ENCODE assay signal across 8 cellular contexts in the genomic region with DNA sequence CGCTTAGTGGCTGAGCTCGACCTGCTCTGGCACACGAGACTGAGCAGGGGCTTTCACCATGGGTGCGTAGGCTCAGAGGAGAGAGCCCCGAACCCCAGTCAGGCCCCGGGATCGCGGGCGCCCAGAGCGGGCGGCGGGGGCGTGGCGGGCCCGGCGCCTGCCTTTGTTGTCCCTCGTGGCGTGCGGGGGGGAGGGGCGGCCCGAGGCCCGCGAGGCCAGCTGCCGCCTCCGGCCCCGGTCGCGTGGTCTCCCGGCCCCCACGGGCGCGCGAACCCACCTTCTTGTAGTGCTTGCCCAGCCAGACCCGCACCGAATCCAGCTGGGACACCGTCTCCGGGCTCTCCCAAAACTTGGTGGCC. TPM values are rescaled to one million over a fixed set of nuclear protein-coding genes. Genes with fewer than 3 reads are reported as not detected.
A peak's percentile ranks its signal among the peaks of the same experiment; 100 is the strongest.
DNase-seq lines count a peak whose midpoint lies in the region; ATAC-seq lines count a peak whose summit lies in the region.

No MANE protein-coding gene starts in this region.

- peak overlapping the region; percentile 95 for H3K27ac Mint-ChIP-seq in activated CD4-positive, alpha-beta memory T cell treated with anti-CD3 and anti-CD28 coated beads for 36 hours

- in situ Hi-C loops in KBM-7 (cut with MboI; ENCODE audit: low pct_unique_long_range_greater_than_20kb, low sequenced_read_pairs) = no loop called here

- peak overlapping the region; percentile 78 for H3K4me3 Mint-ChIP-seq in activated CD4-positive, alpha-beta memory T cell treated with anti-CD3 and anti-CD28 coated beads for 36 hours

- ATAC-seq in GM21528 (IDR thresholded peaks at IDR 0.05; ENCODE audit: low FRiP score, unreplicated experiment) = peak; percentile 37

- peak overlapping the region; percentile 97 to 98 for H3K27ac ChIP-seq in mucosa of rectum (ENCODE audit: low read depth in 2 of 2, low read length in 2 of 2)

- intact Hi-C loops in activated CD4-positive, alpha-beta memory T cell treated with anti-CD3 and anti-CD28 coated beads for 36 hours (cut with micrococcal nuclease) = loop anchor here (1.0 to 5.0 kb wide), 3 partner anchors 8 to 306 kb away; partner anchors contain the start of gene SCAP

- H3K4me3 ChIP-seq in endocrine pancreas (ENCODE audit: control insufficient read depth, insufficient read depth, low read length) = peak overlapping the region; percentile 98
- H3K4me3 ChIP-seq in mucosa of rectum (ENCODE audit: low read length in 2 of 2) = peak overlapping the region; percentile 76 to 88

- H3K4me1 ChIP-seq in endocrine pancreas (ENCODE audit: control insufficient read depth, insufficient read depth, low read length) (no peaks in the 10 kb centered on the region), mucosa of rectum (ENCODE audit: control insufficient read depth in 2 of 2, insufficient read depth in 2 of 2, low read length in 2 of 2) (peaks cover 9 to 16% of the 10 kb centered on the region in 2 donors)

- H3K36me3 ChIP-seq in endocrine pancreas (ENCODE audit: control insufficient read depth, insufficient read depth, low read length) (no peaks in the 10 kb centered on the region), mucosa of rectum (ENCODE audit: control insufficient read depth in 2 of 2, insufficient read depth in 2 of 2, low read length in 2 of 2) (no peaks in the 10 kb centered on the region)

- H3K9me3 ChIP-seq in endocrine pancreas (ENCODE audit: control insufficient read depth, low read length) = no peaks in the 10 kb centered on the region
- no peaks in the 10 kb centered on the region for H3K9me3 ChIP-seq in mucosa of rectum (ENCODE audit: control insufficient read depth in 2 of 2, low read length in 2 of 2)

- POLR2A ChIA-PET in activated CD4-positive, alpha-beta memory T cell treated with anti-CD3 and anti-CD28 coated beads for 36 hours (lab: Charles Lee) = interaction anchor here (1.1 to 1.5 kb wide), 3 partner anchors 10 to 259 kb away, joined by 3 to 7 read pairs (median 5); no protein-coding TSS in a partner anchor

- no peaks in the 10 kb centered on the region for H3K9me3 Mint-ChIP-seq in activated CD4-positive, alpha-beta memory T cell treated with anti-CD3 and anti-CD28 coated beads for 36 hours

- H3K9ac ChIP-seq in endocrine pancreas (ENCODE audit: control insufficient read depth, insufficient read depth, low read length) = peak overlapping the region; percentile 79
- peak overlapping the region; percentile 86 to 97 for H3K9ac ChIP-seq in mucosa of rectum (ENCODE audit: low read depth in 1 of 2, low read length in 2 of 2)

- no peaks in the 10 kb centered on the region for H3K27me3 ChIP-seq in endocrine pancreas (ENCODE audit: control insufficient read depth, insufficient read depth, low read length)
- no peaks in the 10 kb centered on the region for H3K27me3 ChIP-seq in mucosa of rectum (ENCODE audit: control insufficient read depth in 2 of 2, insufficient read depth in 2 of 2, low read length in 2 of 2)

- DNase-seq in Daoy (ENCODE audit: low read depth) (peak; percentile 55), KBM-7 (peak; percentile 60), NCI-H446 treated with DMSO at 0.1 percent for 48 hours (lab: John Stamatoyannopoulos, UW) (no peak)
- peak; percentile 75 for DNase-seq in activated CD4-positive, alpha-beta memory T cell treated with anti-CD3 and anti-CD28 coated beads for 36 hours
- peak; percentile 34 to 48 for DNase-seq in stimulated activated CD8-positive, alpha-beta memory T cell treated with anti-CD3 and anti-CD28 coated beads, Interleukin-4, amount 100 ng/mL, for 4 hours (ENCODE audit: low read depth in 2 of 2, low spot score in 1 of 2)

- peaks cover 17% of the 10 kb centered on the region for H3K4me1 Mint-ChIP-seq in activated CD4-positive, alpha-beta memory T cell treated with anti-CD3 and anti-CD28 coated beads for 36 hours (ENCODE audit: low read depth)

- H3K36me3 Mint-ChIP-seq in activated CD4-positive, alpha-beta memory T cell treated with anti-CD3 and anti-CD28 coated beads for 36 hours = peaks cover 14% of the 10 kb centered on the region

- H3K27me3 Mint-ChIP-seq in activated CD4-positive, alpha-beta memory T cell treated with anti-CD3 and anti-CD28 coated beads for 36 hours = no peaks in the 10 kb centered on the region

- CTCF ChIA-PET in activated CD4-positive, alpha-beta memory T cell treated with anti-CD3 and anti-CD28 coated beads for 36 hours (lab: Charles Lee) = no interaction called here

RNA-seq across cellular contexts. Expression of gene SMARCC1, which starts 0.4 kb away (rescaled TPM):
- 43.8 and 45.2 TPM in 2 replicates for total RNA-seq in Daoy (2014; rRNA removed; shearing (Covaris generic))
- total RNA-seq in activated CD4-positive, alpha-beta memory T cell treated with anti-CD3 and anti-CD28 coated beads for 36 hours = 10 to 100 TPM; 87.2 to 90.3 TPM

RNA-seq across cellular contexts. Expression of gene DHX30, which starts 21.6 kb away (rescaled TPM):
- total RNA-seq in Daoy (2014; rRNA removed; shearing (Covaris generic)) = 66.5 and 68.0 TPM in 2 replicates
- 10 to 100 TPM; 76.7 to 77.5 TPM for total RNA-seq in activated CD4-positive, alpha-beta memory T cell treated with anti-CD3 and anti-CD28 coated beads for 36 hours
